ENCODE assay signal across 1 cellular context in the genomic region with DNA sequence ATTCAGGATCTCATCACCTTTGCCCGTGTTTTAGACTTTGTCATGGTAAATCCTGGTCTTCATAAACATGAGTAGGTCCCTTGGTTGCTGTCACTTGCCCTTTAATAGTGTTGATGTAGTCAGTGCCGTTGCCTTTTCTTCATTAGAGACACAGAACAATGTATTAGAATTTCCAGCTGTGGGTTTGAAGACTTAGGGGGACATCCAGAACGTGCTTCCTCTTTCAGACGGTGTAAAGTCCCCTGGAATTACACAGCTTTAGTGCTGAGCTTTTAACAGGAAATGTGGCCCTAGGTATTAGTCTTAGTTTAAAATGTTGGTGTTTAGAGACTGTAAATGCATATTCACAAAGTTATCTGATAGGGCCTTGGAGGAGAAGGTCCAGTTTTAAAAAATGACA.
TF ChIP-seq lines count a peak whose summit lies in the region.

No MANE protein-coding gene starts in this region.

TF ChIP-seq in K562, 482 proteins besides CTCF, POLR2A, EP300 and RAD21:
- TF ChIP-seq ASH1L (IDR thresholded peaks at IDR 0.05; ENCODE audit: borderline replicate concordance, low read depth, partially characterized antibody): no peak
- TF ChIP-seq SETDB1 (IDR thresholded peaks at IDR 0.05; ENCODE audit: low read length): no peak
- TF ChIP-seq, protein P1, sequence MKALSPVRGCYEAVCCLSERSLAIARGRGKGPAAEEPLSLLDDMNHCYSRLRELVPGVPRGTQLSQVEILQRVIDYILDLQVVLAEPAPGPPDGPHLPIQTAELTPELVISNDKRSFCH (CRISPR knock-in tag; IDR thresholded peaks at IDR 0.05): no peak
- TF ChIP-seq, protein P1 (tag; IDR thresholded peaks at IDR 0.05): no peak
- TF ChIP-seq, protein P2, sequence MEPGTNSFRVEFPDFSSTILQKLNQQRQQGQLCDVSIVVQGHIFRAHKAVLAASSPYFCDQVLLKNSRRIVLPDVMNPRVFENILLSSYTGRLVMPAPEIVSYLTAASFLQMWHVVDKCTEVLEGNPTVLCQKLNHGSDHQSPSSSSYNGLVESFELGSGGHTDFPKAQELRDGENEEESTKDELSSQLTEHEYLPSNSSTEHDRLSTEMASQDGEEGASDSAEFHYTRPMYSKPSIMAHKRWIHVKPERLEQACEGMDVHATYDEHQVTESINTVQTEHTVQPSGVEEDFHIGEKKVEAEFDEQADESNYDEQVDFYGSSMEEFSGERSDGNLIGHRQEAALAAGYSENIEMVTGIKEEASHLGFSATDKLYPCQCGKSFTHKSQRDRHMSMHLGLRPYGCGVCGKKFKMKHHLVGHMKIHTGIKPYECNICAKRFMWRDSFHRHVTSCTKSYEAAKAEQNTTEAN (CRISPR knock-in tag; IDR thresholded peaks at IDR 0.05): no peak
- TF ChIP-seq, protein P3, sequence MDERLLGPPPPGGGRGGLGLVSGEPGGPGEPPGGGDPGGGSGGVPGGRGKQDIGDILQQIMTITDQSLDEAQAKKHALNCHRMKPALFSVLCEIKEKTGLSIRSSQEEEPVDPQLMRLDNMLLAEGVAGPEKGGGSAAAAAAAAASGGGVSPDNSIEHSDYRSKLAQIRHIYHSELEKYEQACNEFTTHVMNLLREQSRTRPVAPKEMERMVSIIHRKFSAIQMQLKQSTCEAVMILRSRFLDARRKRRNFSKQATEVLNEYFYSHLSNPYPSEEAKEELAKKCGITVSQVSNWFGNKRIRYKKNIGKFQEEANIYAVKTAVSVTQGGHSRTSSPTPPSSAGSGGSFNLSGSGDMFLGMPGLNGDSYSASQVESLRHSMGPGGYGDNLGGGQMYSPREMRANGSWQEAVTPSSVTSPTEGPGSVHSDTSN (CRISPR knock-in tag; IDR thresholded peaks at IDR 0.05; ENCODE audit: low read depth): no peak
- TF ChIP-seq, protein P3 (tag; conservative IDR thresholded peaks at IDR 0.05; ENCODE audit: low read depth): no peak
- no peak for TF ChIP-seq RBM34 (IDR thresholded peaks at IDR 0.05; ENCODE audit: borderline replicate concordance, insufficient read depth, low read length)
- no peak for TF ChIP-seq NCOA1 (IDR thresholded peaks at IDR 0.05; ENCODE audit: low read depth)
- TF ChIP-seq STAT5B (CRISPR knock-in tag; IDR thresholded peaks at IDR 0.05): no peak
- TF ChIP-seq ZNF263 (CRISPR knock-in tag; IDR thresholded peaks at IDR 0.05; ENCODE audit: borderline replicate concordance): no peak
- TF ChIP-seq CBFA2T3 (IDR thresholded peaks at IDR 0.05): no peak
- TF ChIP-seq GABPB2 (CRISPR knock-in tag; conservative IDR thresholded peaks at IDR 0.05): no peak
- TF ChIP-seq, protein P4, sequence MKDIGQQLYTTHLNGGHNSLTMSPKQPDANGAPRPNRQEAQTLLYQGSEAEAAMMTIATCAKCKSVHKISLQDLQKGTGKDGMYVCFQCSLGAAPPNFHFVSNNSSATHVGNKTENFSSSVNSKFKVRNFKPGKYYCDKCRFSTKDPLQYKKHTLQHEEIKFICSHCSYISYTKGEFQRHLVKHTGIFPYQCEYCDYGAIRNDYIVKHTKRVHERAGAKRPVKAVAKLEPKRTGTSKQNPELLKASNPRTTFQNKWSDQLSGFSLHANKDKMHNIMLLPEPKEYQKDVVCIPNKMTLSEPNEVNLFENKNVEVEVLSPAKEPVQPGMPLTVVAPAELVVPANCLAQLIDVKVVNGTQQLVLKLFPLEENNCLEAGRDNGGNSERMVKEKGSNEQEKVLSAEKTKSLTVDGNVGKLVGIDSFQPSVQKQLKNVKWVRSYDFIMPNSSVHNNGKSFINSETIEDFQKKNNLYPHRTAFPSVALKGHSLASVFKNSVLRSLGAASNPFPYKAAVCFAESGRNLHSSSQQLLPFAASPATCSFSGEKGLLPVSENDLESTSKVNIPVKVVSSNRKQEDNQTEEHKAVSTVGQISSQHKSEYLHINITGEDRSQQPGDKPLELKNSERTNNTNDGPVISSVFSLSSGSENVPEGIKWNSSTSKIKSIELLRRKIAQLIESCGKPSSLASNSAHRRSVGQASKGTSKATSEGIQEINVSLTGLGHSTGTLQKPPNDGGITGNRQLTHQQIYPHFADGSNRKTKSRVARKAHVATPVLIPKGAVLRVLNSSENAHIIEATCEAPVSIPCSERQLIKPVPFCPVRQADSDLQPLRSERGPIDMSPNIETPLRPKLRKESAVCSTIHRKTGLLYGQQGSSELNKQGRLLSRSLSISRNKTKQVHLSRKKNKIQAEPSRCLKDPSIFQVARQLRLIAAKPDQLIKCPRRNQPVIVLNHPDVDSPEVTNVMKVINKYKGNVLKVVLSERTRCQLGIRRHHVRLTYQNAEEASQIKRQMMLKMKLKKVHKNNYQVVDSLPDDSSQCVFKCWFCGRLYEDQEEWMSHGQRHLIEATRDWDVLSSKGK (CRISPR knock-in tag; IDR thresholded peaks at IDR 0.05): no peak
- no peak for TF ChIP-seq DPF2 (IDR thresholded peaks at IDR 0.05)
- no peak for TF ChIP-seq EWSR1 (IDR thresholded peaks at IDR 0.05; ENCODE audit: borderline replicate concordance, low read depth, partially characterized antibody)
- TF ChIP-seq, protein P5, sequence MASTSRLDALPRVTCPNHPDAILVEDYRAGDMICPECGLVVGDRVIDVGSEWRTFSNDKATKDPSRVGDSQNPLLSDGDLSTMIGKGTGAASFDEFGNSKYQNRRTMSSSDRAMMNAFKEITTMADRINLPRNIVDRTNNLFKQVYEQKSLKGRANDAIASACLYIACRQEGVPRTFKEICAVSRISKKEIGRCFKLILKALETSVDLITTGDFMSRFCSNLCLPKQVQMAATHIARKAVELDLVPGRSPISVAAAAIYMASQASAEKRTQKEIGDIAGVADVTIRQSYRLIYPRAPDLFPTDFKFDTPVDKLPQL (IDR thresholded peaks at IDR 0.05; ENCODE audit: extremely low read depth, insufficient read length): no peak
- TF ChIP-seq SIN3A (IDR thresholded peaks at IDR 0.05; ENCODE audit: borderline replicate concordance in 2 of 2, control insufficient read depth in 1 of 2, low read depth in 2 of 2, low read length in 2 of 2): no peak
- TF ChIP-seq, protein P6, sequence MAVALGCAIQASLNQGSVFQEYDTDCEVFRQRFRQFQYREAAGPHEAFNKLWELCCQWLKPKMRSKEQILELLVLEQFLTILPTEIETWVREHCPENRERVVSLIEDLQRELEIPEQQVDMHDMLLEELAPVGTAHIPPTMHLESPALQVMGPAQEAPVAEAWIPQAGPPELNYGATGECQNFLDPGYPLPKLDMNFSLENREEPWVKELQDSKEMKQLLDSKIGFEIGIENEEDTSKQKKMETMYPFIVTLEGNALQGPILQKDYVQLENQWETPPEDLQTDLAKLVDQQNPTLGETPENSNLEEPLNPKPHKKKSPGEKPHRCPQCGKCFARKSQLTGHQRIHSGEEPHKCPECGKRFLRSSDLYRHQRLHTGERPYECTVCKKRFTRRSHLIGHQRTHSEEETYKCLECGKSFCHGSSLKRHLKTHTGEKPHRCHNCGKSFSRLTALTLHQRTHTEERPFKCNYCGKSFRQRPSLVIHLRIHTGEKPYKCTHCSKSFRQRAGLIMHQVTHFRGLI (CRISPR knock-in tag; IDR thresholded peaks at IDR 0.05): no peak
- TF ChIP-seq PHTF2 (CRISPR knock-in tag; IDR thresholded peaks at IDR 0.05): no peak
